14 cellular contexts compared by ENCODE assay signal in genomic region chr12:6774557-6775062, GRCh38. TPM values are rescaled to one million over a fixed set of nuclear protein-coding genes. Genes with fewer than 3 reads are reported as not detected.
A peak's percentile ranks its signal among the peaks of the same experiment; 100 is the strongest.
DNase-seq lines count a peak whose midpoint lies in the region; ATAC-seq and TF ChIP-seq lines count a peak whose summit lies in the region.
"Had no signal": no experiment of that assay in that cellular context is flagged by ENCODE, and none has a peak within 500 bp of the region (broad histone marks: within the 10 kb centered on the region; RNA-seq: fewer than 3 reads in every experiment).

No MANE protein-coding gene starts in this region.

- H2AFZ ChIP-seq in neural progenitor cell (replicated peaks) = no peak overlapping the region

- POLR2A ChIA-PET in CD4-positive, alpha-beta memory T cell (lab: Charles Lee; ENCODE audit: partially characterized antibody) = interaction anchor here (1.3 to 5.4 kb wide), 11 partner anchors 8 to 98 kb away, joined by 4 to 44 read pairs (median 5); partner anchors contain the start of genes CD4, MLF2, P3H3 and PTMS

- ATAC-seq in activated naive CD8-positive, alpha-beta T cell treated with anti-CD3 and anti-CD28 coated beads, Interleukin-2, amount 50 U/mL, for 24 hours = peak; percentile 55
- no peak for ATAC-seq in HG02870 (IDR thresholded peaks at IDR 0.05; ENCODE audit: unreplicated experiment)
- no peak for ATAC-seq in HG03432 (IDR thresholded peaks at IDR 0.05; ENCODE audit: unreplicated experiment)
- no peak for ATAC-seq in HG03378 (IDR thresholded peaks at IDR 0.05; ENCODE audit: unreplicated experiment)

- H3F3A ChIP-seq in neural progenitor cell (ENCODE audit: low read depth) = peaks cover 60% of the 10 kb centered on the region

- H4K20me1 ChIP-seq in neural progenitor cell (ENCODE audit: low read depth) = peaks cover 41% of the 10 kb centered on the region

- peaks cover 0 to 3% of the 10 kb centered on the region in 2 donors for H3K36me3 Mint-ChIP-seq in CD4-positive, alpha-beta memory T cell
- peaks cover 25% of the 10 kb centered on the region for H3K36me3 Mint-ChIP-seq in T-helper 1 cell treated with Interleukin-12 subunit alpha and Interleukin-12 subunit beta and Interleukin-4 antibody, amounts not matched to agents 30 μg/mL and 1 μg/mL, for 36 hours (ENCODE audit: low read depth)
- peaks cover 58% of the 10 kb centered on the region for H3K36me3 Mint-ChIP-seq in activated naive CD8-positive, alpha-beta T cell treated with anti-CD3 and anti-CD28 coated beads, Interleukin-2, amount 50 U/mL, for 24 hours (ENCODE audit: low read depth)
- H3K36me3 Mint-ChIP-seq in neural progenitor cell = peaks cover 40% of the 10 kb centered on the region

- CTCF ChIA-PET in CD4-positive, alpha-beta memory T cell (lab: Charles Lee; ENCODE audit: partially characterized antibody) = interaction anchor here (0.7 to 28.3 kb wide), 7 partner anchors 9 to 228 kb away, joined by 3 to 343 read pairs (median 4); partner anchors contain the start of genes CD4, GPR162, MLF2 and P3H3

- peak in 3 of 5 donors; percentile 35 to 70 (median 43) for DNase-seq in CD4-positive, alpha-beta memory T cell
- DNase-seq in activated naive CD8-positive, alpha-beta T cell treated with anti-CD3 and anti-CD28 coated beads, Interleukin-2, amount 50 U/mL, for 24 hours = peak; percentile 64
- DNase-seq in neural progenitor cell (ENCODE audit: low spot score) = no peak
- DNase-seq in DMS153 (lab: John Stamatoyannopoulos, UW) = no peak
- DNase-seq: adrenal gland, cortex of kidney, Kasumi-1, NCI-H2081 had no signal

- H3K27me3 Mint-ChIP-seq in CD4-positive, alpha-beta memory T cell = peaks cover 8 to 36% of the 10 kb centered on the region in 2 donors
- no peaks in the 10 kb centered on the region for H3K27me3 Mint-ChIP-seq in T-helper 1 cell treated with Interleukin-12 subunit alpha and Interleukin-12 subunit beta and Interleukin-4 antibody, amounts not matched to agents 30 μg/mL and 1 μg/mL, for 36 hours (ENCODE audit: low read depth)
- H3K27me3 Mint-ChIP-seq in activated naive CD8-positive, alpha-beta T cell treated with anti-CD3 and anti-CD28 coated beads, Interleukin-2, amount 50 U/mL, for 24 hours = peaks cover 12% of the 10 kb centered on the region
- peaks cover 32% of the 10 kb centered on the region for H3K27me3 Mint-ChIP-seq in neural progenitor cell (ENCODE audit: insufficient read depth, low read depth)

- no peaks in the 10 kb centered on the region for H3K9me3 ChIP-seq in CD4-positive, alpha-beta memory T cell (ENCODE audit: control insufficient read depth in 1 of 2, low read length in 2 of 2)
- H3K9me3 ChIP-seq in neural progenitor cell (ENCODE audit: low read depth) = no peaks in the 10 kb centered on the region
- H3K9me3 ChIP-seq: adrenal gland, SJSA1 had no signal

- H3K36me3 ChIP-seq in CD4-positive, alpha-beta memory T cell (ENCODE audit: insufficient read depth, low read length) = no peaks in the 10 kb centered on the region
- peaks cover 5% of the 10 kb centered on the region for H3K36me3 ChIP-seq in neural progenitor cell

- H3K9ac ChIP-seq in neural progenitor cell = no peak overlapping the region

- peak overlapping the region in 1 of 2 donors; percentile 16 for H3K4me3 ChIP-seq in CD4-positive, alpha-beta memory T cell (ENCODE audit: low read length in 2 of 2)
- H3K4me3 ChIP-seq in neural progenitor cell = no peak overlapping the region
- H3K4me3 ChIP-seq: adrenal gland, SJSA1 had no signal

- peak overlapping the region; percentile 30 to 95 (median 89) for H3K27ac Mint-ChIP-seq in CD4-positive, alpha-beta memory T cell
- peak overlapping the region; percentile 83 for H3K27ac Mint-ChIP-seq in T-helper 1 cell treated with Interleukin-12 subunit alpha and Interleukin-12 subunit beta and Interleukin-4 antibody, amounts not matched to agents 30 μg/mL and 1 μg/mL, for 36 hours
- peak overlapping the region; percentile 97 for H3K27ac Mint-ChIP-seq in activated naive CD8-positive, alpha-beta T cell treated with anti-CD3 and anti-CD28 coated beads, Interleukin-2, amount 50 U/mL, for 24 hours
- H3K27ac Mint-ChIP-seq in neural progenitor cell = peak overlapping the region; percentile 33

- H3K4me1 ChIP-seq in CD4-positive, alpha-beta memory T cell (ENCODE audit: insufficient read depth, low read length) = peaks cover 54% of the 10 kb centered on the region
- peaks cover 62% of the 10 kb centered on the region for H3K4me1 ChIP-seq in neural progenitor cell

- H3K4me2 ChIP-seq in neural progenitor cell = no peak overlapping the region

- H3K4me3 Mint-ChIP-seq in CD4-positive, alpha-beta memory T cell = peak overlapping the region; percentile 47 to 94 (median 81)
- H3K4me3 Mint-ChIP-seq in T-helper 1 cell treated with Interleukin-12 subunit alpha and Interleukin-12 subunit beta and Interleukin-4 antibody, amounts not matched to agents 30 μg/mL and 1 μg/mL, for 36 hours = peak overlapping the region; percentile 78
- peak overlapping the region; percentile 98 for H3K4me3 Mint-ChIP-seq in activated naive CD8-positive, alpha-beta T cell treated with anti-CD3 and anti-CD28 coated beads, Interleukin-2, amount 50 U/mL, for 24 hours
- peak overlapping the region; percentile 63 for H3K4me3 Mint-ChIP-seq in neural progenitor cell

- no peak for TF ChIP-seq CTCF in neural progenitor cell (IDR thresholded peaks at IDR 0.05)

- H3K9me3 Mint-ChIP-seq in CD4-positive, alpha-beta memory T cell = peaks cover 0 to 5% (median 0%) of the 10 kb centered on the region in 8 donors
- no peaks in the 10 kb centered on the region for H3K9me3 Mint-ChIP-seq in T-helper 1 cell treated with Interleukin-12 subunit alpha and Interleukin-12 subunit beta and Interleukin-4 antibody, amounts not matched to agents 30 μg/mL and 1 μg/mL, for 36 hours
- no peaks in the 10 kb centered on the region for H3K9me3 Mint-ChIP-seq in activated naive CD8-positive, alpha-beta T cell treated with anti-CD3 and anti-CD28 coated beads, Interleukin-2, amount 50 U/mL, for 24 hours
- no peaks in the 10 kb centered on the region for H3K9me3 Mint-ChIP-seq in neural progenitor cell

- H3K4me1 Mint-ChIP-seq in CD4-positive, alpha-beta memory T cell = peaks cover 30 to 70% (median 52%) of the 10 kb centered on the region in 4 donors
- H3K4me1 Mint-ChIP-seq in T-helper 1 cell treated with Interleukin-12 subunit alpha and Interleukin-12 subunit beta and Interleukin-4 antibody, amounts not matched to agents 30 μg/mL and 1 μg/mL, for 36 hours (ENCODE audit: low read depth) = peaks cover 60% of the 10 kb centered on the region
- H3K4me1 Mint-ChIP-seq in activated naive CD8-positive, alpha-beta T cell treated with anti-CD3 and anti-CD28 coated beads, Interleukin-2, amount 50 U/mL, for 24 hours = peaks cover 82% of the 10 kb centered on the region
- H3K4me1 Mint-ChIP-seq in neural progenitor cell = peaks cover 56% of the 10 kb centered on the region

- peaks cover 17% of the 10 kb centered on the region for H3K27me3 ChIP-seq in CD4-positive, alpha-beta memory T cell (ENCODE audit: insufficient read depth, low read length)
- H3K27me3 ChIP-seq in neural progenitor cell = peaks cover 18% of the 10 kb centered on the region
- H3K27me3 ChIP-seq: adrenal gland, SJSA1 had no signal

- peak overlapping the region; percentile 18 for H3K27ac ChIP-seq in CD4-positive, alpha-beta memory T cell (ENCODE audit: low read depth, low read length)
- no peak overlapping the region for H3K27ac ChIP-seq in neural progenitor cell
- H3K27ac ChIP-seq: adrenal gland, SJSA1 had no signal

- peaks cover 15% of the 10 kb centered on the region for H3K79me2 ChIP-seq in neural progenitor cell (ENCODE audit: low read depth)

- intact Hi-C loops in CD4-positive, alpha-beta memory T cell (cut with micrococcal nuclease) = no loop called here

RNA-seq across cellular contexts. Expression of gene LAG3, which starts 2.3 kb away (rescaled TPM):
- total RNA-seq in CD4-positive, alpha-beta memory T cell = 1 to 10 TPM; 2.4 to 3.8 TPM
- polyA plus RNA-seq in CD4-positive, alpha-beta memory T cell = 1 to 10 TPM; 4.9 to 8.3 TPM
- total RNA-seq in neural progenitor cell (ENCODE audit: low replicate concordance) = 0.45 and 2.9 TPM in 2 replicates
- total RNA-seq: renal cortical epithelial cell had no signal

RNA-seq across cellular contexts. Expression of gene PTMS, which starts 8.4 kb away (rescaled TPM):
- total RNA-seq in CD4-positive, alpha-beta memory T cell = 1 to 10 TPM; 2.0 to 2.9 TPM
- 1 to 10 TPM; 1.3 to 3.6 TPM for polyA plus RNA-seq in CD4-positive, alpha-beta memory T cell
- 134 and 608 TPM in 2 replicates for total RNA-seq in neural progenitor cell (ENCODE audit: low replicate concordance)

RNA-seq across cellular contexts. Expression of gene CD4, which starts 14.7 kb away (rescaled TPM):
- total RNA-seq in CD4-positive, alpha-beta memory T cell = 100 to 1,000 TPM; 285 to 291 TPM
- polyA plus RNA-seq in CD4-positive, alpha-beta memory T cell = 100 to 1,000 TPM; 251 to 456 TPM
- 2.0 and 2.5 TPM in 2 replicates for total RNA-seq in neural progenitor cell (ENCODE audit: low replicate concordance)
- total RNA-seq: SJSA1 had no signal

RNA-seq across cellular contexts. Expression of gene MLF2, which starts 21.7 kb away (rescaled TPM):
- 10 to 100 TPM; 79.8 to 80.3 TPM for total RNA-seq in CD4-positive, alpha-beta memory T cell
- 100 to 1,000 TPM; 111 to 130 TPM for polyA plus RNA-seq in CD4-positive, alpha-beta memory T cell
- 120 and 164 TPM in 2 replicates for total RNA-seq in neural progenitor cell (ENCODE audit: low replicate concordance)

RNA-seq across cellular contexts. Expression of gene GPR162, which starts 47.0 kb away (rescaled TPM):
- total RNA-seq in CD4-positive, alpha-beta memory T cell = under 1 TPM in 1 of 2 experiments, not detected in 1; 0.32 TPM
- polyA plus RNA-seq in CD4-positive, alpha-beta memory T cell = not detected
- total RNA-seq in neural progenitor cell (ENCODE audit: low replicate concordance) = 10.0 and 27.6 TPM in 2 replicates

Comparison
In these comparisons a context has a peak if more than half of its experiments do, and no peak if none do; other contexts are left out.
1. DNase-seq: peak in CD4-positive, alpha-beta memory T cell (3 of 5) and activated naive CD8-positive, alpha-beta T cell treated with anti-CD3 and anti-CD28 coated beads, Interleukin-2, amount 50 U/mL, for 24 hours (single experiment); none in neural progenitor cell (single experiment) and DMS153 (single experiment).
2. H3K27ac Mint-ChIP-seq: peak in every context shown above with its lines; median percentile 97 in activated naive CD8-positive, alpha-beta T cell treated with anti-CD3 and anti-CD28 coated beads, Interleukin-2, amount 50 U/mL, for 24 hours; 89 in CD4-positive, alpha-beta memory T cell; 83 in T-helper 1 cell treated with Interleukin-12 subunit alpha and Interleukin-12 subunit beta and Interleukin-4 antibody, amounts not matched to agents 30 μg/mL and 1 μg/mL, for 36 hours; 33 in neural progenitor cell.
3. RNA of gene PTMS, which starts 8.4 kb away (total RNA-seq): 134 to 608 TPM in neural progenitor cell; 2.0 to 2.9 TPM in CD4-positive, alpha-beta memory T cell; every median in the first group is over 10 times any median in the second.
4. RNA of gene CD4, which starts 14.7 kb away (total RNA-seq): 285 to 291 TPM in CD4-positive, alpha-beta memory T cell; 2.0 to 2.5 TPM in neural progenitor cell; every median in the first group is over 10 times any median in the second.
5. Peak in every context shown above with its lines, with median percentiles within 50 percentile points of each other: H3K4me3 Mint-ChIP-seq.